ENCODE assay signal across 8 cellular contexts in the genomic region with DNA sequence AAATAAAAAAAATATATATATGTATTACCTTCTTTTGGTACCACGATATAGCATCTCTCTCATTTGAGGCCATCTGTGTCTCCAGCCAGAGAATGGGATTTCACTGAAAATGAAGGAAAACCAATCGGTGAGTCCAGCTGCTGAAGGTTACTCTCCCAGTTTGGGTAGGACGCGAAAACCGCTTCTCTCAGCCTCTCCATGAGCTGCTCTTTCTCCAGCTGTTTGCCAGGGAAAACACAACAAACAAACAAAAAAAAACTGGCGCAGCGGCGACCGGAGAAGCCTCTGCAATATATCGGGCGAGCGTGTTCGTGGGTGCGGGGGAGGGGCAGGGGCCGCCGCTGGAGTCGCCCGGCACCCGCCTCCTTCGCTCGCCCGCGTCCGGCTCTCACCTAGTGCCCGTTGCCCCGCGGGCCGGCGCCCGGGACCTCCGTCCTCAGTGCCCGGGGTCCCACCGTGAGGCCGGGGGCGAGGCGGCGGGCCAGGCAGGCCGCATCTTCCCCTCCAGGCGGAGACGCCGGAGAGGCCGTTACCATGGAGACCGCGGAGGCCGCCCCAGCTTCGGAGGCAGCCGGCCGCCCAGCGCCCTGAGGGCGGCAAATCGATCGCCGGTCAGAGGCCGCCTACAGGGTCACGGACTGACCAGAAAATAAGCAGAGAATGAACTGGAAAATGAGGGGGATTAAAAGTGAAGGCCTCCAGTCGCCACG. TPM values are rescaled to one million over a fixed set of nuclear protein-coding genes. Genes with fewer than 3 reads are reported as not detected.
DNase-seq lines count a peak whose midpoint lies in the region; ATAC-seq and TF ChIP-seq lines count a peak whose summit lies in the region.

No MANE protein-coding gene starts in this region.

- H3K23ac ChIP-seq in IMR-90 (ENCODE audit: low read depth, low read length): peak overlapping the region; percentile 87

- no peaks in the 10 kb centered on the region for H3K9me1 ChIP-seq in IMR-90 (ENCODE audit: insufficient read depth, low read length)

- H3K27me3 ChIP-seq in IMR-90 (ENCODE audit: control insufficient read depth, insufficient read depth, low read length): no peaks in the 10 kb centered on the region
- no peaks in the 10 kb centered on the region for H3K27me3 ChIP-seq in adipocyte (replicated peaks; ENCODE audit: control insufficient read depth, insufficient read depth, low read length)
- H3K27me3 ChIP-seq in heart right ventricle: no peaks in the 10 kb centered on the region

- no peaks in the 10 kb centered on the region for H3K9me3 ChIP-seq in IMR-90 (ENCODE audit: control insufficient read depth, insufficient read depth, low read length)
- no peaks in the 10 kb centered on the region for H3K9me3 ChIP-seq in adipocyte (ENCODE audit: control insufficient read depth, low read length)
- no peaks in the 10 kb centered on the region for H3K9me3 ChIP-seq in heart right ventricle

- no peaks in the 10 kb centered on the region for H4K20me1 ChIP-seq in IMR-90 (ENCODE audit: insufficient read depth, low read length)

- intact Hi-C loops in IMR-90 (cut with micrococcal nuclease) (loop anchor here (1.0 to 10.0 kb wide), 3 partner anchors 54 to 634 kb away; a partner anchor contains a TSS), heart right ventricle (cut with DNase I) (loop anchor here in 8 of 10 donors (1.0 to 10.0 kb wide), 7 partner anchors 39 to 146 kb away; a partner anchor contains a TSS), posterior vena cava (cut with DNase I) (no loop called here)

- TF ChIP-seq RAD21 in IMR-90 (IDR thresholded peaks at IDR 0.05; ENCODE audit: low read length): no peak

- H2AFZ ChIP-seq in IMR-90 (replicated peaks; ENCODE audit: low read length, poor library complexity): peak overlapping the region; percentile 95

- H3K56ac ChIP-seq in IMR-90 (ENCODE audit: extremely low read depth, insufficient read depth, low read length): peak overlapping the region; percentile 98

- H2BK20ac ChIP-seq in IMR-90 (ENCODE audit: low read depth, low read length): no peak overlapping the region

- H3K18ac ChIP-seq in IMR-90 (ENCODE audit: low read depth, low read length): peak overlapping the region; percentile 65

- peak overlapping the region; percentile 87 for H3K14ac ChIP-seq in IMR-90 (replicated peaks; ENCODE audit: low read depth, low read length)

- DNase-seq in EL (peak; percentile 73), IMR-90 (peak; percentile 25), SW 1271 (lab: John Stamatoyannopoulos, UW) (peak; percentile 12 to 45), adipocyte (ENCODE audit: low read depth) (peak; percentile 80), heart right ventricle (peak; percentile 57 to 68), posterior vena cava (ENCODE audit: low spot score) (peak; percentile 91)

- 1% methylated on average over 16 of the region's 57 CpGs; no CpG with 5 or more reads in 1 of the 2 experiments for WGBS in IMR-90 (ENCODE audit: extremely low coverage in 2 of 2, insufficient read length in 1 of 2), 2 experiments
- WGBS in heart right ventricle, 2 donors: 0% methylated on average over 56 to 57 of the region's 57 CpGs
- under 1% methylated on average over 57 of the region's 57 CpGs for WGBS in urinary bladder

- peak overlapping the region; percentile 49 for H3K4ac ChIP-seq in IMR-90 (ENCODE audit: low read depth, low read length)

- peak overlapping the region; percentile 97 for H2AK9ac ChIP-seq in IMR-90 (replicated peaks; ENCODE audit: low read depth, low read length, poor library complexity)

- no TSS peak for BruUV-seq in IMR-90 (replicated peaks; lab: Mats Ljungman, UMichigan)

- ATAC-seq in GM21576 (IDR thresholded peaks at IDR 0.05; ENCODE audit: unreplicated experiment) (peak; percentile 51), IMR-90 (ENCODE audit: low read depth) (peak; percentile 69), heart right ventricle (peak; percentile 66 to 85 (median 76))

- dilution Hi-C loops in IMR-90 (cut with HindIII; ENCODE audit: low sequenced_read_pairs, unreplicated experiment): no loop called here

- POLR2A ChIA-PET in IMR-90 (lab: Charles Lee; ENCODE audit: unreplicated experiment): interaction anchor here (0.6 to 1.0 kb wide), 4 partner anchors 32 to 327 kb away, joined by 3 to 10 read pairs (median 3); no protein-coding TSS in a partner anchor

- H3K4me1 ChIP-seq in IMR-90 (ENCODE audit: control insufficient read depth, insufficient read depth, low read length) (no peaks in the 10 kb centered on the region), adipocyte (ENCODE audit: control insufficient read depth, insufficient read depth, low read length) (peaks cover 36% of the 10 kb centered on the region), heart right ventricle (peaks cover 0 to 33% (median 20%) of the 10 kb centered on the region in 9 donors), urinary bladder (ENCODE audit: insufficient read depth) (no peaks in the 10 kb centered on the region)

- H2BK120ac ChIP-seq in IMR-90 (ENCODE audit: low read depth, low read length): 0 out of 2 replicates have a peak overlapping the region, but pooled peaks have one; percentile 11

- peak overlapping the region; percentile 83 to 99; a peak in 2 of 4 replicates for H4K8ac ChIP-seq in IMR-90 (ENCODE audit: low read depth in 2 of 2, low read length in 2 of 2)

- H3K4me2 ChIP-seq in IMR-90 (ENCODE audit: low read depth, low read length): peak overlapping the region; percentile 91

- H2AK5ac ChIP-seq in IMR-90 (ENCODE audit: low read depth, low read length): no peak overlapping the region; the same call in 1 of the 2 replicates

- H3K4me3 ChIP-seq in IMR-90 (ENCODE audit: insufficient read depth, low read depth, low read length) (peak overlapping the region; percentile 86), adipocyte (ENCODE audit: low read length) (peak overlapping the region; percentile 89), heart right ventricle (peak overlapping the region; percentile 77 to 99 (median 94)), urinary bladder (ENCODE audit: low read depth, low read length) (peak overlapping the region; percentile 96)

- in situ Hi-C loops in IMR-90 (cut with MboI; ENCODE audit: low sequenced_read_pairs): no loop called here

- H4K91ac ChIP-seq in IMR-90 (ENCODE audit: insufficient read depth, low read depth, low read length): peak overlapping the region; percentile 58

- TF ChIP-seq POLR2A in IMR-90 (IDR thresholded peaks at IDR 0.05; ENCODE audit: low read depth, low read length): no peak

- H3K36me3 ChIP-seq in IMR-90 (ENCODE audit: control insufficient read depth, insufficient read depth, low read length) (peaks cover 4% of the 10 kb centered on the region; the same call in 1 of the 2 replicates), adipocyte (ENCODE audit: control insufficient read depth, insufficient read depth, low read length, severe bottlenecking) (peaks cover 10% of the 10 kb centered on the region), heart right ventricle (peaks cover 0 to 38% (median 0%) of the 10 kb centered on the region in 9 donors), urinary bladder (ENCODE audit: insufficient read depth) (no peaks in the 10 kb centered on the region)

- TF ChIP-seq CTCF in IMR-90 (conservative IDR thresholded peaks at IDR 0.05; ENCODE audit: low read depth, low read length): no peak
- no peak for TF ChIP-seq CTCF in heart right ventricle (IDR thresholded peaks at IDR 0.05)

- H3K27ac ChIP-seq in IMR-90 (ENCODE audit: insufficient read depth, low read length) (peak overlapping the region; percentile 94), heart right ventricle (peak overlapping the region; percentile 81 to 99 (median 97)), urinary bladder (ENCODE audit: low read depth) (peak overlapping the region; percentile 84)

- CTCF ChIA-PET in IMR-90 (lab: Yijun Ruan, JAX): no interaction called here

- peak overlapping the region; percentile 76 for H2BK5ac ChIP-seq in IMR-90 (ENCODE audit: low read depth, low read length, poor library complexity, severe bottlenecking)

- H2BK15ac ChIP-seq in IMR-90 (ENCODE audit: low read depth, low read length): no peak overlapping the region

- H4K5ac ChIP-seq in IMR-90 (ENCODE audit: low read depth, low read length): peak overlapping the region; percentile 15

- peaks cover 9 to 27% of the 10 kb centered on the region in 2 experiments; a peak in 3 of 4 replicates for H3K79me1 ChIP-seq in IMR-90 (ENCODE audit: low read depth in 1 of 2, low read length in 2 of 2)

- H3K9ac ChIP-seq in IMR-90 (ENCODE audit: low read depth, low read length) (peak overlapping the region; percentile 83), adipocyte (ENCODE audit: low read length) (peak overlapping the region; percentile 93)

TF ChIP-seq in IMR-90, 13 proteins besides CTCF, POLR2A, EP300 and RAD21:
- peak; percentile 27; the same call in 1 of the 2 replicates for TF ChIP-seq MAZ (IDR thresholded peaks at IDR 0.05; ENCODE audit: borderline replicate concordance, low read depth, low read length)
- no peak for TF ChIP-seq NFE2L2 (IDR thresholded peaks at IDR 0.05; ENCODE audit: low read depth, low read length)

RNA-seq across cellular contexts. Expression of a gene that starts 0.5 kb away (rescaled TPM):
- total RNA-seq in IMR-90 (2012; rRNA removed): 13.3 and 20.6 TPM in 2 replicates
- 7.6 and 9.6 TPM in 2 replicates for polyA plus RNA-seq in IMR-90 (2012; rRNA removed)
- polyA plus RNA-seq in IMR-90 (2012; cell fraction: cytosol; rRNA removed): 3.6 and 3.7 TPM in 2 replicates
- 6.1 and 13.0 TPM in 2 replicates for polyA plus RNA-seq in IMR-90 (2012; cell fraction: nucleus; rRNA removed; ENCODE audit: low replicate concordance)
- 10 to 100 TPM in 5 of 10 donors, 1 to 10 TPM in 5; 7.7 to 14.8 (median 10.0) TPM for total RNA-seq in heart right ventricle
- polyA plus RNA-seq in heart right ventricle: 1 to 10 TPM; 4.9 to 8.3 TPM
- 10 to 100 TPM; 12.0 to 13.2 TPM for total RNA-seq in posterior vena cava
- total RNA-seq in urinary bladder: 27.2 TPM
- 8.3 TPM for polyA plus RNA-seq in urinary bladder

RNA-seq across cellular contexts. Expression of a gene that starts 53.5 kb away (rescaled TPM):
- total RNA-seq in IMR-90 (2012; rRNA removed) (11.7 and 12.8 TPM in 2 replicates), heart right ventricle (10 to 100 TPM in 8 of 10 donors, 1 to 10 TPM in 2; 7.5 to 13.9 (median 11.8) TPM), posterior vena cava (10 to 100 TPM; 14.4 to 16.2 TPM), urinary bladder (34.2 TPM)
- polyA plus RNA-seq in IMR-90 (2012; rRNA removed) (4.6 and 5.3 TPM in 2 replicates), heart right ventricle (1 to 10 TPM; 2.1 to 5.0 TPM), urinary bladder (9.6 TPM)
- 1.8 and 3.0 TPM in 2 replicates for polyA plus RNA-seq in IMR-90 (2012; cell fraction: cytosol; rRNA removed)
- 3.0 and 10.1 TPM in 2 replicates for polyA plus RNA-seq in IMR-90 (2012; cell fraction: nucleus; rRNA removed; ENCODE audit: low replicate concordance)

Comparison
In these comparisons a context has a peak if more than half of its experiments do, and no peak if none do; other contexts are left out.
1. Peak in every context shown above with its lines: DNase-seq, ATAC-seq, H3K4me3 ChIP-seq and H3K27ac ChIP-seq.
2. DNase-seq: peak in every context shown above with its lines; median percentile 91 in posterior vena cava; 80 in adipocyte; 73 in EL; 62 in heart right ventricle; 28 in SW 1271; 25 in IMR-90.
3. intact Hi-C loops: an anchor here in IMR-90 (1.0 to 10.0 kb wide) and heart right ventricle (1.0 to 10.0 kb wide); none called in posterior vena cava.